ENCODE assay signal across 10 cellular contexts in the genomic region with DNA sequence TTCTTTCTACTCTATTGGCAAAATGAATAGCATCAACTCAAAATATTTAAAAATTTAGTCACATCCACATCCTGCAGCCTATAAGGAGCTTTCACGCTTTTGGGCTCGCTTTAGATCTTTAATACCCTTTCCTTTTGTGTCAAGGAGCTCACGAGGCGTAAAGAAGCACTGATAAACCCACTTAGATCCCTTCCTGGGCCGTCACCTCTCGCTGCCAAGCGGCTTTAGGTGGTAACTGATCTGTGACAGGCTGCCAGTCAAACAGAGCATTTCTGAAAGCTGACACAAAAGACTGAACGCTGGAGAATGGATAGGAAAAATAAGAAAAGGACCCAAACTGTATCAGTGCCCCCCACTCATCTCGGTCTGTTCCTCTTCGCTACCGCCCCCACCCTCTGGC.
A peak's percentile ranks its signal among the peaks of the same experiment; 100 is the strongest.
DNase-seq lines count a peak whose midpoint lies in the region; ATAC-seq and TF ChIP-seq lines count a peak whose summit lies in the region.
"Had no signal": no experiment of that assay in that cellular context is flagged by ENCODE, and none has a peak within 500 bp of the region (broad histone marks: within the 10 kb centered on the region; RNA-seq: fewer than 3 reads in every experiment).

No MANE protein-coding gene starts in this region.

- H3K4me1 ChIP-seq in breast epithelium = no peaks in the 10 kb centered on the region

- no peaks in the 10 kb centered on the region for H3K36me3 Mint-ChIP-seq in endothelial cell (ENCODE audit: low read depth, unreplicated experiment)

- no peak overlapping the region for H3K4me3 ChIP-seq in breast epithelium

- no peaks in the 10 kb centered on the region for H3K27me3 Mint-ChIP-seq in endothelial cell (ENCODE audit: unreplicated experiment)

- TF ChIP-seq CTCF in breast epithelium (IDR thresholded peaks at IDR 0.05) = no peak
- no peak for TF ChIP-seq CTCF in endothelial cell (IDR thresholded peaks at IDR 0.05; ENCODE audit: unreplicated experiment)

- peak overlapping the region; percentile 95 for H3K27ac ChIP-seq in caudate nucleus (ENCODE audit: low read depth, low read length)
- no peak overlapping the region for H3K27ac ChIP-seq in breast epithelium

- no peaks in the 10 kb centered on the region for H3K27me3 ChIP-seq in breast epithelium

- intact Hi-C loops in breast epithelium (cut with DNase I; ENCODE audit: low total_unique reads) = no loop called here

- no peak for TF ChIP-seq POLR2A in breast epithelium (IDR thresholded peaks at IDR 0.05)

- no peaks in the 10 kb centered on the region for H3K36me3 ChIP-seq in breast epithelium

- no peaks in the 10 kb centered on the region for H3K9me3 Mint-ChIP-seq in endothelial cell (ENCODE audit: unreplicated experiment)

- no peaks in the 10 kb centered on the region for H3K4me1 Mint-ChIP-seq in endothelial cell (ENCODE audit: unreplicated experiment)

- DNase-seq in caudate nucleus (lab: John Stamatoyannopoulos, UW) = peak in 37 of 61 donors; percentile 19 to 82 (median 56)
- peak; percentile 60 for DNase-seq in putamen (ENCODE audit: low spot score)
- DNase-seq in inferior parietal cortex (ENCODE audit: extremely low spot score) = no peak
- DNase-seq in breast epithelium (ENCODE audit: low spot score in 2 of 2) = no peak
- DNase-seq in endothelial cell (ENCODE audit: low spot score) = no peak

- peak; percentile 35 for ATAC-seq in GM18909 (IDR thresholded peaks at IDR 0.05; ENCODE audit: poor library complexity, unreplicated experiment)
- ATAC-seq in HG02981 (IDR thresholded peaks at IDR 0.05; ENCODE audit: unreplicated experiment) = peak; percentile 27
- no peak for ATAC-seq in GM18520 (IDR thresholded peaks at IDR 0.05; ENCODE audit: unreplicated experiment)
- ATAC-seq: esophagus mucosa, HCT116 had no signal

- no peak overlapping the region for H3K4me3 Mint-ChIP-seq in endothelial cell (ENCODE audit: unreplicated experiment)

- no peaks in the 10 kb centered on the region for H3K9me3 ChIP-seq in breast epithelium

- H3K27ac Mint-ChIP-seq in endothelial cell (ENCODE audit: unreplicated experiment) = no peak overlapping the region

Comparison
In these comparisons a context has a peak if more than half of its experiments do, and no peak if none do; other contexts are left out.
1. DNase-seq: peak in caudate nucleus (37 of 61) and putamen (single experiment); none in inferior parietal cortex (single experiment), breast epithelium (0 of 2) and endothelial cell (single experiment).